In the genomic region with DNA sequence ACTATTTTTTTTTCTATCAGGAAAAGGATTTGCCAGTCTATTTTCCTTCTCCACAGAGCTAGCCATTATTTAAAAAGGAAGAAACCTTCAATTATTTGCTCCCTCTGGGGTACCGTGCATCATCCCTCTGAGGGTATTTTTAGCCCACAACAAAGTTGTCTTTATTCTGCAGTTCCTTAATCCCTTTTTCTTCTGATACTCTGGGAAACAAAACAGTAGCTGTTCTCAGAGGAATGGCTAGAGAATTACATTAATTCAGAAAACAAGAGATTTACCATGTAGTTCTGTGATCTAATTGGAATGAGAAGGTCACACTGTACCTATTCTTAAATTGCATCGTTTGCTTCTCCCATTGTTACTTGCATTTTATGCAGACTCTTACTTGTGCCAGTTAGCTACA, we compare ENCODE assay signal across 1 cellular context.
TF ChIP-seq lines count a peak whose summit lies in the region.

No MANE protein-coding gene starts in this region.

TF ChIP-seq in H1, 55 proteins besides CTCF, POLR2A, EP300 and RAD21 (continued from another document):
- no peak for TF ChIP-seq ATF2 (IDR thresholded peaks at IDR 0.05; ENCODE audit: low read length)
- no peak for TF ChIP-seq CHD1 (IDR thresholded peaks at IDR 0.05; ENCODE audit: low read depth, low read length)
- TF ChIP-seq MAFK (IDR thresholded peaks at IDR 0.05; ENCODE audit: low read depth, low read length): no peak
